ENCODE assay signal across 1 cellular context in genomic region chr2:36360834-36361233, GRCh38.
TF ChIP-seq lines count a peak whose summit lies in the region.

No MANE protein-coding gene starts in this region.

TF ChIP-seq in IMR-90, 13 proteins besides CTCF, POLR2A, EP300 and RAD21:
- TF ChIP-seq NFE2L2 (IDR thresholded peaks at IDR 0.05; ENCODE audit: low read depth, low read length) (no peak), MXI1 (IDR thresholded peaks at IDR 0.05; ENCODE audit: borderline replicate concordance, low read depth, low read length) (no peak), RCOR1 (IDR thresholded peaks at IDR 0.05; ENCODE audit: insufficient replicate concordance, low read length) (no peak), SMC3 (IDR thresholded peaks at IDR 0.05; ENCODE audit: low read depth, low read length) (no peak), MAFK (IDR thresholded peaks at IDR 0.05; ENCODE audit: low read depth, low read length) (no peak), RFX5 (IDR thresholded peaks at IDR 0.05; ENCODE audit: low read depth, low read length) (no peak), CHD1 (IDR thresholded peaks at IDR 0.05; ENCODE audit: low read depth, low read length) (no peak), FOS (IDR thresholded peaks at IDR 0.05; ENCODE audit: low read depth, low read length) (no peak), BHLHE40 (IDR thresholded peaks at IDR 0.05; ENCODE audit: low read depth, low read length) (no peak), CEBPB (IDR thresholded peaks at IDR 0.05; ENCODE audit: low read depth, low read length) (no peak), MAZ (IDR thresholded peaks at IDR 0.05; ENCODE audit: borderline replicate concordance, low read depth, low read length) (no peak)
- TF ChIP-seq, protein P1, sequence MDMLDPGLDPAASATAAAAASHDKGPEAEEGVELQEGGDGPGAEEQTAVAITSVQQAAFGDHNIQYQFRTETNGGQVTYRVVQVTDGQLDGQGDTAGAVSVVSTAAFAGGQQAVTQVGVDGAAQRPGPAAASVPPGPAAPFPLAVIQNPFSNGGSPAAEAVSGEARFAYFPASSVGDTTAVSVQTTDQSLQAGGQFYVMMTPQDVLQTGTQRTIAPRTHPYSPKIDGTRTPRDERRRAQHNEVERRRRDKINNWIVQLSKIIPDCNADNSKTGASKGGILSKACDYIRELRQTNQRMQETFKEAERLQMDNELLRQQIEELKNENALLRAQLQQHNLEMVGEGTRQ (IDR thresholded peaks at IDR 0.05; ENCODE audit: low read depth, low read length): no peak
- TF ChIP-seq, protein P2, sequence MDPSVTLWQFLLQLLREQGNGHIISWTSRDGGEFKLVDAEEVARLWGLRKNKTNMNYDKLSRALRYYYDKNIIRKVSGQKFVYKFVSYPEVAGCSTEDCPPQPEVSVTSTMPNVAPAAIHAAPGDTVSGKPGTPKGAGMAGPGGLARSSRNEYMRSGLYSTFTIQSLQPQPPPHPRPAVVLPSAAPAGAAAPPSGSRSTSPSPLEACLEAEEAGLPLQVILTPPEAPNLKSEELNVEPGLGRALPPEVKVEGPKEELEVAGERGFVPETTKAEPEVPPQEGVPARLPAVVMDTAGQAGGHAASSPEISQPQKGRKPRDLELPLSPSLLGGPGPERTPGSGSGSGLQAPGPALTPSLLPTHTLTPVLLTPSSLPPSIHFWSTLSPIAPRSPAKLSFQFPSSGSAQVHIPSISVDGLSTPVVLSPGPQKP (IDR thresholded peaks at IDR 0.05; ENCODE audit: borderline replicate concordance, low read depth, low read length): no peak
